ENCODE assay signal across 24 cellular contexts in the genomic region with DNA sequence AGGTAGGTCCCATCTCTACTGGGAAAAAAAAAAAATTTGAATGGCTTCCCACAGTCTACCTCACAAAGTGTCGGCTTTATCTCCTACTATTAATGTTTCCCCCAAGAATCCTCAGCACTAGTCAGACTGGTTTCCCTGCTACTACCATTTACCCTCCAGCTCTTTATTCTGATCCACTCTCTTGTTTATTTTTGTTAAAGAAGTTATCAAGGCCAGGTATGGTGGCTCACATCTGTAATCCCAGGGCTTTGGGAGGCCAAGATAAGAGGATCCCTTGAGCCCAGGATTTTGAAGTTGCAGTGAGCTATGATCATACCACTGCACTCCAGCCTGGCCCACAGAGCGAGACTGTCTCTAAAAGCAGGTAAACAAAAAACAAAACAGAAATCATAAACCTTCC.
"Had no signal": no experiment of that assay in that cellular context is flagged by ENCODE, and none has a peak within 500 bp of the region (broad histone marks: within the 10 kb centered on the region; RNA-seq: fewer than 3 reads in every experiment).

No MANE protein-coding gene starts in this region.

- H3K9me3 ChIP-seq: ovary, psoas muscle, right lobe of liver, sigmoid colon, stomach, thoracic aorta, thyroid gland, tibial nerve, upper lobe of right lung, uterus had no signal

- DNase-seq: natural killer cell; occipital lobe; ovary; posterior cingulate gyrus; psoas muscle; right cardiac atrium; right lobe of liver; sigmoid colon; small intestine; stimulated activated CD4-positive, alpha-beta T cell treated with anti-CD3 and anti-CD28 coated beads, Interleukin-15, amount 100 ng/mL, for 24 hours; stimulated activated CD4-positive, alpha-beta T cell treated with anti-CD3 and anti-CD28 coated beads, Interleukin-2, amount 100 ng/mL, for 24 hours; stimulated activated CD4-positive, alpha-beta T cell treated with anti-CD3 and anti-CD28 coated beads, Interleukin-2, amount 100 ng/mL, for 48 hours; stimulated activated CD4-positive, alpha-beta T cell treated with anti-CD3 and anti-CD28 coated beads, Interleukin-4, amount 100 ng/mL, for 24 hours; stimulated activated naive B cell treated with anti-CD40 and anti-IgM and Interleukin-4, amounts not matched to agents 10 μg/mL and 1 μg/mL and 100 μg/mL, for 72 hours; stimulated activated naive CD4-positive, alpha-beta T cell treated with Interleukin-2 at 50 U/mL for 16 hours; stomach; thyroid gland; upper lobe of right lung; uterus had no signal

- H3K36me3 ChIP-seq: neural progenitor cell, ovary, right lobe of liver, sigmoid colon, stomach, thoracic aorta, thyroid gland, tibial nerve, upper lobe of right lung, uterus had no signal

- ATAC-seq: natural killer cell; psoas muscle; right cardiac atrium; right lobe of liver; stimulated activated effector memory CD8-positive, alpha-beta T cell treated with anti-CD3 and anti-CD28 coated beads, Interleukin-12 subunit alpha, Interleukin-12 subunit beta, amount 100 ng/mL, for 72 hours; stimulated activated naive B cell treated with anti-CD40 and anti-IgM and Interleukin-4, amounts not matched to agents 10 μg/mL and 1 μg/mL and 100 μg/mL, for 72 hours; upper lobe of right lung had no signal

- H3K27me3 ChIP-seq: neural progenitor cell, ovary, right lobe of liver, sigmoid colon, stomach, thyroid gland, tibial nerve, upper lobe of right lung, uterus had no signal

- H3K4me1 ChIP-seq: neural progenitor cell, parathyroid adenoma, psoas muscle, right lobe of liver, sigmoid colon, stomach, thyroid gland, tibial nerve, upper lobe of right lung, uterus had no signal

- H3K4me3 ChIP-seq: neural progenitor cell, ovary, psoas muscle, right lobe of liver, sigmoid colon, stomach, thoracic aorta, thyroid gland, tibial nerve, upper lobe of right lung, uterus had no signal

- H3K27ac ChIP-seq: neural progenitor cell, ovary, parathyroid adenoma, psoas muscle, right lobe of liver, sigmoid colon, stomach, thoracic aorta, thyroid gland, tibial nerve, upper lobe of right lung, uterus had no signal
